Comparison of ENCODE assay signal across 1 cellular context in the genomic region with DNA sequence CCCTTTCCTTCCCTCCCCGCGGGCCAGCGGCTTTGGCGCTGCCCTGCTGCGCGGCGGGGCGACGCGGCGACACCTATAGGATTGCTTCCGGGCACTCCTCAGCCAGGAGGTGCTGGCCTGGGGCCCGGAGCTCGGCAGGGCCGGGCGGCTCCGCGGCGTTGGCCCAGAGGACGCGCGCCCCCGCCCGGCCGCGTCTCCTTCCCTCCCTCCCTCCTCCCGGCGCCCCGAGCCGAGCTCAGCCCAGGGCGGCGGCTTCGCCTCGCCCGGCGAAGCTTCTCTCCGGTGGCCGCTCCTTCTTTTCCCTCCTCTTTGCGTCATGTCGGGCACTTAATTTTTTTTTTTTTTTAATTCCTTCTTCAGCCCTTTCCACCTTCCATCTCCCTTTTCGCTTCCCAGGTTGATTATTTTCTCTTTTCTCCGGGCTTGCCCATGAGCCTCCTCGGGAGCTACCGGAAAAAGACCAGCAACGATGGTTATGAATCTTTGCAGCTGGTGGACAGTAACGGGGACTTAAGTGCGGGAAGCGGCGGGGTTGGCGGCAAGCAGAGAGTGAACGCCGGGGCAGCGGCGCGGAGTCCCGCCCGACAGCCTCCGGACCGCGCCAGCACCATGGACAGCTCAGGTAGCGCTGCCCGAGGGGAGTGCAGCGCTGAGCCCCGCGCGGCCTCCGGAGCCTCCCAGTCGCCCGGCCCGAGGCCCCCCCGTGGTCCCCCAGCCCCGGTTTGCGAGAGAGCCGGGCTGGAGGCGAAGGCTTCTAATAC.
TF ChIP-seq lines count a peak whose summit lies in the region.

DNAJC6 (plus strand) TSS at position 227 of the 761 bp plus-strand sequence; CDS start at position 430, 203 bp downstream.

TF ChIP-seq in HepG2, 621 proteins besides CTCF, POLR2A, EP300 and RAD21 (continued from another document and continues in another):
- no peak; the same call in 1 of the 2 replicates for TF ChIP-seq E2F2 (CRISPR knock-in tag; IDR thresholded peaks at IDR 0.05; ENCODE audit: borderline replicate concordance)
- TF ChIP-seq ZBED4 (CRISPR knock-in tag; IDR thresholded peaks at IDR 0.05; ENCODE audit: borderline replicate concordance), result peak; percentile 58; the same call in 1 of the 2 replicates
- TF ChIP-seq ZNF713 (CRISPR knock-in tag; IDR thresholded peaks at IDR 0.05), result no peak
- TF ChIP-seq, protein P1, sequence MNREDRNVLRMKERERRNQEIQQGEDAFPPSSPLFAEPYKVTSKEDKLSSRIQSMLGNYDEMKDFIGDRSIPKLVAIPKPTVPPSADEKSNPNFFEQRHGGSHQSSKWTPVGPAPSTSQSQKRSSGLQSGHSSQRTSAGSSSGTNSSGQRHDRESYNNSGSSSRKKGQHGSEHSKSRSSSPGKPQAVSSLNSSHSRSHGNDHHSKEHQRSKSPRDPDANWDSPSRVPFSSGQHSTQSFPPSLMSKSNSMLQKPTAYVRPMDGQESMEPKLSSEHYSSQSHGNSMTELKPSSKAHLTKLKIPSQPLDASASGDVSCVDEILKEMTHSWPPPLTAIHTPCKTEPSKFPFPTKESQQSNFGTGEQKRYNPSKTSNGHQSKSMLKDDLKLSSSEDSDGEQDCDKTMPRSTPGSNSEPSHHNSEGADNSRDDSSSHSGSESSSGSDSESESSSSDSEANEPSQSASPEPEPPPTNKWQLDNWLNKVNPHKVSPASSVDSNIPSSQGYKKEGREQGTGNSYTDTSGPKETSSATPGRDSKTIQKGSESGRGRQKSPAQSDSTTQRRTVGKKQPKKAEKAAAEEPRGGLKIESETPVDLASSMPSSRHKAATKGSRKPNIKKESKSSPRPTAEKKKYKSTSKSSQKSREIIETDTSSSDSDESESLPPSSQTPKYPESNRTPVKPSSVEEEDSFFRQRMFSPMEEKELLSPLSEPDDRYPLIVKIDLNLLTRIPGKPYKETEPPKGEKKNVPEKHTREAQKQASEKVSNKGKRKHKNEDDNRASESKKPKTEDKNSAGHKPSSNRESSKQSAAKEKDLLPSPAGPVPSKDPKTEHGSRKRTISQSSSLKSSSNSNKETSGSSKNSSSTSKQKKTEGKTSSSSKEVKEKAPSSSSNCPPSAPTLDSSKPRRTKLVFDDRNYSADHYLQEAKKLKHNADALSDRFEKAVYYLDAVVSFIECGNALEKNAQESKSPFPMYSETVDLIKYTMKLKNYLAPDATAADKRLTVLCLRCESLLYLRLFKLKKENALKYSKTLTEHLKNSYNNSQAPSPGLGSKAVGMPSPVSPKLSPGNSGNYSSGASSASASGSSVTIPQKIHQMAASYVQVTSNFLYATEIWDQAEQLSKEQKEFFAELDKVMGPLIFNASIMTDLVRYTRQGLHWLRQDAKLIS (CRISPR knock-in tag; IDR thresholded peaks at IDR 0.05), result no peak
- no peak for TF ChIP-seq HMGA1 (CRISPR knock-in tag; conservative IDR thresholded peaks at IDR 0.05)
- TF ChIP-seq HES4 (CRISPR knock-in tag; IDR thresholded peaks at IDR 0.05; ENCODE audit: borderline replicate concordance), result peak; percentile 99
- TF ChIP-seq SIN3B (IDR thresholded peaks at IDR 0.05; ENCODE audit: low read length), result no peak
- TF ChIP-seq MIXL1 (CRISPR knock-in tag; IDR thresholded peaks at IDR 0.05), result peak; percentile 41; the same call in 1 of the 2 replicates
- TF ChIP-seq ZNF343 (CRISPR knock-in tag; IDR thresholded peaks at IDR 0.05), result peak; percentile 88; the same call in 1 of the 2 replicates
- peak; percentile 79 for TF ChIP-seq HOXA3 (CRISPR knock-in tag; IDR thresholded peaks at IDR 0.05)
- no peak for TF ChIP-seq ZNF615 (CRISPR knock-in tag; IDR thresholded peaks at IDR 0.05; ENCODE audit: borderline replicate concordance)
- no peak for TF ChIP-seq CHD4 (IDR thresholded peaks at IDR 0.05; ENCODE audit: borderline replicate concordance, low read length)
- peak; percentile 84 for TF ChIP-seq ZSCAN31 (CRISPR knock-in tag; IDR thresholded peaks at IDR 0.05; ENCODE audit: low read depth)
- TF ChIP-seq MYPOP (CRISPR knock-in tag; IDR thresholded peaks at IDR 0.05), result peak; percentile 98
- TF ChIP-seq HIVEP1 (CRISPR knock-in tag; IDR thresholded peaks at IDR 0.05), result 0 out of 2 replicates have a peak, but pooled peaks have one; percentile 45
- no peak for TF ChIP-seq HCFC1 (IDR thresholded peaks at IDR 0.05; ENCODE audit: low read depth, low read length)
- TF ChIP-seq ZNF816 (CRISPR knock-in tag; IDR thresholded peaks at IDR 0.05; ENCODE audit: borderline replicate concordance), result peak; percentile 61; the same call in 1 of the 2 replicates
- peak; percentile 63; the same call in 1 of the 2 replicates for TF ChIP-seq ZNF547 (CRISPR knock-in tag; IDR thresholded peaks at IDR 0.05)
- TF ChIP-seq REXO4 (CRISPR knock-in tag; IDR thresholded peaks at IDR 0.05; ENCODE audit: borderline replicate concordance), result 0 out of 2 replicates have a peak, but pooled peaks have one; percentile 66
- TF ChIP-seq HDAC6 (IDR thresholded peaks at IDR 0.05; ENCODE audit: low read depth, low read length), result no peak
- no peak for TF ChIP-seq ZZZ3 (CRISPR knock-in tag; IDR thresholded peaks at IDR 0.05; ENCODE audit: borderline replicate concordance)
- peak; percentile 46; the same call in 1 of the 2 replicates for TF ChIP-seq KLF9 (CRISPR knock-in tag; IDR thresholded peaks at IDR 0.05; ENCODE audit: low read depth)
- peak; percentile 55; the same call in 1 of the 2 replicates for TF ChIP-seq PPARG (CRISPR knock-in tag; conservative IDR thresholded peaks at IDR 0.05)
- TF ChIP-seq ZFP36L1 (CRISPR knock-in tag; IDR thresholded peaks at IDR 0.05), result peak; percentile 86; the same call in 1 of the 2 replicates
- no peak for TF ChIP-seq ZNF3 (CRISPR knock-in tag; IDR thresholded peaks at IDR 0.05)
- TF ChIP-seq ARNTL (CRISPR knock-in tag; IDR thresholded peaks at IDR 0.05), result 0 out of 2 replicates have a peak, but pooled peaks have one; percentile 60
- TF ChIP-seq CBX1 (IDR thresholded peaks at IDR 0.05; ENCODE audit: low read depth), result peak; percentile 57
- no peak for TF ChIP-seq ZFP41 (CRISPR knock-in tag; IDR thresholded peaks at IDR 0.05; ENCODE audit: borderline replicate concordance)
- no peak for TF ChIP-seq ZNF850 (CRISPR knock-in tag; conservative IDR thresholded peaks at IDR 0.05)
- peak; percentile 92; the same call in 1 of the 2 replicates for TF ChIP-seq ATAD3A (CRISPR knock-in tag; IDR thresholded peaks at IDR 0.05)
- TF ChIP-seq ZNF234 (CRISPR knock-in tag; conservative IDR thresholded peaks at IDR 0.05), result no peak
- TF ChIP-seq, protein P2, sequence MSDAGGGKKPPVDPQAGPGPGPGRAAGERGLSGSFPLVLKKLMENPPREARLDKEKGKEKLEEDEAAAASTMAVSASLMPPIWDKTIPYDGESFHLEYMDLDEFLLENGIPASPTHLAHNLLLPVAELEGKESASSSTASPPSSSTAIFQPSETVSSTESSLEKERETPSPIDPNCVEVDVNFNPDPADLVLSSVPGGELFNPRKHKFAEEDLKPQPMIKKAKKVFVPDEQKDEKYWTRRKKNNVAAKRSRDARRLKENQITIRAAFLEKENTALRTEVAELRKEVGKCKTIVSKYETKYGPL (CRISPR knock-in tag; IDR thresholded peaks at IDR 0.05), result peak; percentile 96
- TF ChIP-seq ZNF558 (CRISPR knock-in tag; IDR thresholded peaks at IDR 0.05; ENCODE audit: borderline replicate concordance), result peak; percentile 94; the same call in 1 of the 2 replicates
- peak; percentile 32; the same call in 1 of the 2 replicates for TF ChIP-seq STAG1 (CRISPR knock-in tag; IDR thresholded peaks at IDR 0.05)
- TF ChIP-seq, protein P3, sequence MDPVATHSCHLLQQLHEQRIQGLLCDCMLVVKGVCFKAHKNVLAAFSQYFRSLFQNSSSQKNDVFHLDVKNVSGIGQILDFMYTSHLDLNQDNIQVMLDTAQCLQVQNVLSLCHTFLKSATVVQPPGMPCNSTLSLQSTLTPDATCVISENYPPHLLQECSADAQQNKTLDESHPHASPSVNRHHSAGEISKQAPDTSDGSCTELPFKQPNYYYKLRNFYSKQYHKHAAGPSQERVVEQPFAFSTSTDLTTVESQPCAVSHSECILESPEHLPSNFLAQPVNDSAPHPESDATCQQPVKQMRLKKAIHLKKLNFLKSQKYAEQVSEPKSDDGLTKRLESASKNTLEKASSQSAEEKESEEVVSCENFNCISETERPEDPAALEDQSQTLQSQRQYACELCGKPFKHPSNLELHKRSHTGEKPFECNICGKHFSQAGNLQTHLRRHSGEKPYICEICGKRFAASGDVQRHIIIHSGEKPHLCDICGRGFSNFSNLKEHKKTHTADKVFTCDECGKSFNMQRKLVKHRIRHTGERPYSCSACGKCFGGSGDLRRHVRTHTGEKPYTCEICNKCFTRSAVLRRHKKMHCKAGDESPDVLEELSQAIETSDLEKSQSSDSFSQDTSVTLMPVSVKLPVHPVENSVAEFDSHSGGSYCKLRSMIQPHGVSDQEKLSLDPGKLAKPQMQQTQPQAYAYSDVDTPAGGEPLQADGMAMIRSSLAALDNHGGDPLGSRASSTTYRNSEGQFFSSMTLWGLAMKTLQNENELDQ (CRISPR knock-in tag; IDR thresholded peaks at IDR 0.05; ENCODE audit: borderline replicate concordance), result peak; percentile 84; the same call in 1 of the 2 replicates
- TF ChIP-seq RXRA (CRISPR knock-in tag; IDR thresholded peaks at IDR 0.05), result no peak; the same call in 1 of the 2 replicates
- TF ChIP-seq ELF4 (CRISPR knock-in tag; IDR thresholded peaks at IDR 0.05; ENCODE audit: borderline replicate concordance), result 0 out of 2 replicates have a peak, but pooled peaks have one; percentile 38
- peak; percentile 70 for TF ChIP-seq GABPB1 (CRISPR knock-in tag; IDR thresholded peaks at IDR 0.05)
- TF ChIP-seq RARG (CRISPR knock-in tag; IDR thresholded peaks at IDR 0.05; ENCODE audit: low read depth), result no peak
- no peak for TF ChIP-seq ZEB1 (IDR thresholded peaks at IDR 0.05; ENCODE audit: insufficient replicate concordance, low read depth)
- TF ChIP-seq RFXAP (CRISPR knock-in tag; IDR thresholded peaks at IDR 0.05; ENCODE audit: borderline replicate concordance), result peak; percentile 74; the same call in 1 of the 2 replicates
- no peak for TF ChIP-seq ZNF414 (CRISPR knock-in tag; IDR thresholded peaks at IDR 0.05)
- no peak for TF ChIP-seq MNT (IDR thresholded peaks at IDR 0.05)
- TF ChIP-seq, protein P4, sequence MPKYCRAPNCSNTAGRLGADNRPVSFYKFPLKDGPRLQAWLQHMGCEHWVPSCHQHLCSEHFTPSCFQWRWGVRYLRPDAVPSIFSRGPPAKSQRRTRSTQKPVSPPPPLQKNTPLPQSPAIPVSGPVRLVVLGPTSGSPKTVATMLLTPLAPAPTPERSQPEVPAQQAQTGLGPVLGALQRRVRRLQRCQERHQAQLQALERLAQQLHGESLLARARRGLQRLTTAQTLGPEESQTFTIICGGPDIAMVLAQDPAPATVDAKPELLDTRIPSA (CRISPR knock-in tag; IDR thresholded peaks at IDR 0.05; ENCODE audit: borderline replicate concordance), result no peak
- TF ChIP-seq SMARCC2 (IDR thresholded peaks at IDR 0.05), result no peak
